ENCODE assay signal across 7 cellular contexts in genomic region chr7:128937647-128938523, GRCh38. TPM values are rescaled to one million over a fixed set of nuclear protein-coding genes. Genes with fewer than 3 reads are reported as not detected.
DNase-seq lines count a peak whose midpoint lies in the region; ATAC-seq, FAIRE-seq and TF ChIP-seq lines count a peak whose summit lies in the region.

A gene with protein sequence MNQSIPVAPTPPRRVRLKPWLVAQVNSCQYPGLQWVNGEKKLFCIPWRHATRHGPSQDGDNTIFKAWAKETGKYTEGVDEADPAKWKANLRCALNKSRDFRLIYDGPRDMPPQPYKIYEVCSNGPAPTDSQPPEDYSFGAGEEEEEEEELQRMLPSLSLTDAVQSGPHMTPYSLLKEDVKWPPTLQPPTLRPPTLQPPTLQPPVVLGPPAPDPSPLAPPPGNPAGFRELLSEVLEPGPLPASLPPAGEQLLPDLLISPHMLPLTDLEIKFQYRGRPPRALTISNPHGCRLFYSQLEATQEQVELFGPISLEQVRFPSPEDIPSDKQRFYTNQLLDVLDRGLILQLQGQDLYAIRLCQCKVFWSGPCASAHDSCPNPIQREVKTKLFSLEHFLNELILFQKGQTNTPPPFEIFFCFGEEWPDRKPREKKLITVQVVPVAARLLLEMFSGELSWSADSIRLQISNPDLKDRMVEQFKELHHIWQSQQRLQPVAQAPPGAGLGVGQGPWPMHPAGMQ (plus strand): TSS chr7:128937927. CDS start chr7:128942082, 4,155 bp downstream.

- H3K4me1 ChIP-seq in muscle layer of duodenum (ENCODE audit: control insufficient read depth in 1 of 2, insufficient read depth in 2 of 2, low read length in 2 of 2) = peaks cover 0 to 20% of the 10 kb centered on the region in 2 donors

- H3K9me3 Mint-ChIP-seq in HFFc6 = no peaks in the 10 kb centered on the region

- H3K4me3 ChIP-seq in epithelial cell of esophagus (ENCODE audit: low read length) = peak within 1 kb of the TSS; percentile 55
- H3K4me3 ChIP-seq in muscle layer of duodenum (ENCODE audit: low read depth in 1 of 2, low read length in 2 of 2) = peak within 1 kb of the TSS; percentile 67 to 77

- FAIRE-seq in frontal cortex (lab: Jason Lieb, UNC) = no peak

- no peaks in the 10 kb centered on the region for H3K9me3 ChIP-seq in muscle layer of duodenum (ENCODE audit: control insufficient read depth in 1 of 2, low read length in 2 of 2)

- DNase-seq in EH (ENCODE audit: low read depth) (peak; percentile 9), HFFc6 (no peak), epithelial cell of esophagus (ENCODE audit: low read depth) (peak; percentile 48), frontal cortex (ENCODE audit: low spot score in 2 of 2) (no peak)

- H3K36me3 ChIP-seq in muscle layer of duodenum (ENCODE audit: control insufficient read depth in 1 of 2, insufficient read depth in 2 of 2, low read length in 2 of 2) = no peaks in the 10 kb centered on the region

- H3K27ac ChIP-seq in muscle layer of duodenum (ENCODE audit: low read length) = no peak within 1 kb of the TSS

- H3K4me3 Mint-ChIP-seq in HFFc6 = peak within 1 kb of the TSS; percentile 80

- H3K27me3 ChIP-seq in muscle layer of duodenum (ENCODE audit: low read depth, low read length) = no peaks in the 10 kb centered on the region

- ATAC-seq in SK-N-SH treated with all-trans-retinoic acid at 6 μM for 48 hours (peak; percentile 67), GM21367 (IDR thresholded peaks at IDR 0.05; ENCODE audit: unreplicated experiment) (no peak)

- H3K36me3 Mint-ChIP-seq in HFFc6 (ENCODE audit: low read depth) = no peaks in the 10 kb centered on the region

- H3K27me3 Mint-ChIP-seq in HFFc6 (ENCODE audit: insufficient read depth) = peaks cover 48% of the 10 kb centered on the region

- TF ChIP-seq CTCF in HFFc6 (IDR thresholded peaks at IDR 0.05) (no peak), epithelial cell of esophagus (IDR thresholded peaks at IDR 0.05; ENCODE audit: insufficient read depth, low read depth, low read length, missing control alignments) (no peak)

- no peak within 1 kb of the TSS for H3K27ac Mint-ChIP-seq in HFFc6

- H3K4me1 Mint-ChIP-seq in HFFc6 (ENCODE audit: low read depth) = peaks cover 6% of the 10 kb centered on the region

TF ChIP-seq in SK-N-SH treated with all-trans-retinoic acid at 6 μM for 48 hours, 23 proteins besides CTCF, POLR2A, EP300 and RAD21:
- TF ChIP-seq ZFP30 (CRISPR knock-in tag; IDR thresholded peaks at IDR 0.05) = no peak
TF ChIP-seq in SK-N-SH treated with all-trans-retinoic acid at 6 μM for 48 hours: peak in this region for 0.

RNA-seq across cellular contexts. Expression of the gene that starts here (rescaled TPM):
- under 1 TPM in 1 of 6 experiments, not detected in 5; 0.09 TPM for total RNA-seq in HFFc6 (2021; fragmentation: NEBNext Ultra II Directional; extraction: Animal tissue kit (Norgen Biotek cat#: 25700))
- total RNA-seq in frontal cortex = 1.2 TPM

Comparison
In these comparisons a context has a peak if more than half of its experiments do, and no peak if none do; other contexts are left out.
1. DNase-seq: peak in EH (single experiment) and epithelial cell of esophagus (single experiment); none in HFFc6 (single experiment) and frontal cortex (0 of 2).